In the genomic region with DNA sequence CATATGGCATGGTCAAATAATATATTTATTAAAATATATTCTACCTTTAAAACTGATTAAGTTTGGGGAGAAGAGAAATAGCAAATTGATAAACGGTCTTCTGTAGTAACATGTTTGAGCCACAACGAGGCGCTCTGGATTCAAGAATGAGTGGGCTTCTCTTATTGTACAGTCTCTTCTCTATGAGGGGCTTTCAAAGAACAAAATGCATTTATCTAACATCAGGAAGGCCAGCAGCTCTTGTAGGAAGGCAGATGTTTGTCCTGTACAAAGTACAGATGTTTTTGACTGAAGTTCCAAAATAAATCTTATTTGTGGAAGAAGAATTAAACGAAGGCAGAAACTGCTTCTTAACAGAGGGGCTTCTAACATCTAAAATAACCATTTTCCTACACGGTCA, we compare ENCODE assay signal across 8 cellular contexts.
DNase-seq lines count a peak whose midpoint lies in the region; ATAC-seq, FAIRE-seq and TF ChIP-seq lines count a peak whose summit lies in the region.

No MANE protein-coding gene starts in this region.

- no peak for ATAC-seq in HG02588 (IDR thresholded peaks at IDR 0.05; ENCODE audit: unreplicated experiment)
- ATAC-seq in HG02981 (IDR thresholded peaks at IDR 0.05; ENCODE audit: unreplicated experiment): no peak

- no peak overlapping the region for H2BK120ac ChIP-seq in H1 (replicated peaks; ENCODE audit: low read depth, low read length)

- no peak overlapping the region for H2BK20ac ChIP-seq in H1 (ENCODE audit: low read length)

- no peaks in the 10 kb centered on the region for H3K36me3 ChIP-seq in H1 (ENCODE audit: control insufficient read depth in 2 of 4, insufficient read depth in 4 of 4, low read length in 3 of 4)
- no peaks in the 10 kb centered on the region for H3K36me3 ChIP-seq in neural cell (ENCODE audit: insufficient read depth, low read length)

- TF ChIP-seq CTCF in H1 (IDR thresholded peaks at IDR 0.05; ENCODE audit: control extremely low read depth in 1 of 3, insufficient read depth in 1 of 3, low read depth in 1 of 3, low read length in 3 of 3) (peak in 2 of 3 experiments; percentile 58 to 67; a peak in 3 of 4 replicates), neural cell (IDR thresholded peaks at IDR 0.05; ENCODE audit: poor library complexity, severe bottlenecking) (peak; percentile 76)

- H3K27me3 ChIP-seq in H1 (replicated peaks in 1 of 4; ENCODE audit: control insufficient read depth in 3 of 4, extremely low read depth in 1 of 4, insufficient read depth in 3 of 4, low read length in 3 of 4) (no peaks in the 10 kb centered on the region), neural cell (ENCODE audit: insufficient read depth, low read depth, low read length) (no peaks in the 10 kb centered on the region)

- H4K20me1 ChIP-seq in H1 (replicated peaks in 1 of 2; ENCODE audit: control insufficient read depth in 1 of 2, insufficient read depth in 2 of 2, low read length in 2 of 2) (no peaks in the 10 kb centered on the region), neural cell (ENCODE audit: insufficient read depth) (no peaks in the 10 kb centered on the region)

- H2BK12ac ChIP-seq in H1 (ENCODE audit: low read depth, low read length): no peak overlapping the region

- H3K56ac ChIP-seq in H1 (replicated peaks; ENCODE audit: insufficient read length, low read depth, low read length): no peak overlapping the region

- H3K9ac ChIP-seq in H1 (replicated peaks in 1 of 4; ENCODE audit: extremely low read depth in 1 of 4, low read depth in 3 of 4, low read length in 3 of 4): peak overlapping the region in 1 of 4 experiments; percentile 34; a peak in 1 of 7 replicates
- no peak overlapping the region for H3K9ac ChIP-seq in neural cell (ENCODE audit: low read length)

- 35% methylated on average over 5 of the region's 5 CpGs; no CpG with 5 or more reads in 1 of the 2 experiments for WGBS in H1 (ENCODE audit: extremely low coverage in 1 of 2, insufficient coverage in 1 of 2, insufficient read length in 1 of 2, insufficient replicate concordance in 2 of 2, low coverage in 1 of 2, low lambda C conversion rate in 2 of 2, missing lambda C conversion rate in 1 of 2), 2 experiments

- CTCF ChIA-PET in H1 (lab: Charles Lee; ENCODE audit: partially characterized antibody): interaction anchor here (0.6 to 6.7 kb wide), 27 partner anchors 9 to 1218 kb away, joined by 3 to 51 read pairs (median 4); partner anchors contain the start of gene PDGFRA

- H2AFZ ChIP-seq in H1 (ENCODE audit: low read length): no peak overlapping the region
- no peak overlapping the region for H2AFZ ChIP-seq in neural cell (ENCODE audit: low read depth, low read length)

- no peak overlapping the region for H4K91ac ChIP-seq in H1 (replicated peaks; ENCODE audit: insufficient read length, low read length)

- TF ChIP-seq RAD21 in H1 (IDR thresholded peaks at IDR 0.05 in 1 of 2, conservative IDR thresholded peaks at IDR 0.05 in 1 of 2; ENCODE audit: low read depth in 2 of 2, low read length in 2 of 2): peak; percentile 93 to 96
- peak; percentile 87 for TF ChIP-seq RAD21 in neural cell (conservative IDR thresholded peaks at IDR 0.05)

- H3K14ac ChIP-seq in H1 (ENCODE audit: insufficient read length): no peak overlapping the region

- no peak overlapping the region for H3K23ac ChIP-seq in H1 (ENCODE audit: insufficient read length)

- no peaks in the 10 kb centered on the region for H3K79me2 ChIP-seq in H1 (ENCODE audit: control insufficient read depth in 1 of 2, insufficient read depth in 2 of 2, low read length in 2 of 2)
- no peaks in the 10 kb centered on the region for H3K79me2 ChIP-seq in neural cell (replicated peaks; ENCODE audit: insufficient read depth, low read length)

- H3K4me3 ChIP-seq in H1 (ENCODE audit: extremely low read depth in 1 of 4, insufficient read depth in 2 of 4, low read depth in 3 of 4, low read length in 4 of 4) (no peak overlapping the region), neural cell (ENCODE audit: low read length) (no peak overlapping the region)

- H2BK5ac ChIP-seq in H1 (ENCODE audit: low read depth, low read length): no peak overlapping the region

- no peaks in the 10 kb centered on the region for H3K23me2 ChIP-seq in H1 (ENCODE audit: low read depth, low read length)

- no peaks in the 10 kb centered on the region for H3K9me2 ChIP-seq in neural cell (ENCODE audit: insufficient read depth, low read length)

- H3K4ac ChIP-seq in H1 (replicated peaks; ENCODE audit: insufficient read length, low read depth, low read length): no peak overlapping the region

- H3K4me1 ChIP-seq in H1 (replicated peaks in 1 of 4; ENCODE audit: control insufficient read depth in 3 of 4, insufficient read depth in 4 of 4, low read length in 3 of 4): no peaks in the 10 kb centered on the region; a peak in 1 of 7 replicates

- no peak for FAIRE-seq in H1 (lab: Jason Lieb, UNC)

- POLR2A ChIA-PET in H1 (lab: Charles Lee; ENCODE audit: partially characterized antibody): interaction anchor here (0.6 kb wide), 1 partner anchor 9 kb away, joined by 3 read pairs; no protein-coding TSS in a partner anchor

- no peak overlapping the region for H4K8ac ChIP-seq in H1 (ENCODE audit: extremely low read depth, insufficient read depth, low read length)

- H4K5ac ChIP-seq in H1 (ENCODE audit: insufficient read length, low read depth, low read length): no peak overlapping the region

- no peaks in the 10 kb centered on the region for H3K79me1 ChIP-seq in H1 (ENCODE audit: low read depth, low read length)

- TF ChIP-seq EP300 in H1 (IDR thresholded peaks at IDR 0.05; ENCODE audit: borderline replicate concordance in 1 of 2, low read depth in 2 of 2, low read length in 2 of 2) (no peak), neural cell (conservative IDR thresholded peaks at IDR 0.05; ENCODE audit: poor library complexity, severe bottlenecking) (no peak)

- H3K27ac ChIP-seq in H1 (ENCODE audit: low read depth, low read length): no peak overlapping the region
- no peak overlapping the region for H3K27ac ChIP-seq in neural cell (ENCODE audit: low read length)

- no peak overlapping the region for H3K18ac ChIP-seq in H1 (ENCODE audit: extremely low read depth, low read length)

- no peak overlapping the region for H2AK5ac ChIP-seq in H1 (ENCODE audit: low read depth, low read length)

- no peaks in the 10 kb centered on the region for H3F3A ChIP-seq in neural cell (ENCODE audit: insufficient read depth, low read length, poor library complexity, severe bottlenecking)

- DNase-seq in stimulated activated CD4-positive, alpha-beta T cell treated with anti-CD3 and anti-CD28 coated beads, Interleukin-4, amount 100 ng/mL, for 1 hour: peak; percentile 4
- DNase-seq in stimulated activated CD4-positive, alpha-beta T cell treated with anti-CD3 and anti-CD28 coated beads, Interleukin-1b, Interleukin-23, amount 100 ng/mL, for 48 hours: no peak
- peak; percentile 63 for DNase-seq in NCI-H82 (lab: John Stamatoyannopoulos, UW)
- DNase-seq in H1 (ENCODE audit: low read depth in 1 of 2, low spot score in 2 of 2): peak in 1 of 2 experiments; percentile 3
- DNase-seq in HK-2 (ENCODE audit: unreplicated experiment): no peak

- TF ChIP-seq POLR2A in H1 (IDR thresholded peaks at IDR 0.05; ENCODE audit: control extremely low read depth in 1 of 2, low read depth in 2 of 2, low read length in 2 of 2): no peak

- no peak overlapping the region for H2BK15ac ChIP-seq in H1 (ENCODE audit: low read length)

- H3K4me2 ChIP-seq in H1 (ENCODE audit: insufficient read depth in 1 of 2, low read depth in 2 of 2, low read length in 2 of 2) (no peak overlapping the region), neural cell (ENCODE audit: low read length) (no peak overlapping the region)

- no peaks in the 10 kb centered on the region for H3K9me3 ChIP-seq in H1 (ENCODE audit: insufficient read depth in 2 of 2, low read depth in 1 of 2, low read length in 1 of 2)
- no peaks in the 10 kb centered on the region for H3K9me3 ChIP-seq in neural cell (ENCODE audit: low read length)

TF ChIP-seq in H1, 55 proteins besides CTCF, POLR2A, EP300 and RAD21 (continues in another document):
- TF ChIP-seq GTF2F1 (IDR thresholded peaks at IDR 0.05; ENCODE audit: borderline replicate concordance, low read depth, low read length) (no peak), HDAC6 (IDR thresholded peaks at IDR 0.05; ENCODE audit: low read depth, low read length) (no peak), RNF2 (IDR thresholded peaks at IDR 0.05; ENCODE audit: borderline replicate concordance, low read depth, low read length, missing control alignments, poor library complexity, severe bottlenecking) (no peak), CREB1 (IDR thresholded peaks at IDR 0.05) (no peak), SIN3A (conservative IDR thresholded peaks at IDR 0.05 in 1 of 2, IDR thresholded peaks at IDR 0.05 in 1 of 2; ENCODE audit: low read depth in 1 of 2, low read length in 2 of 2) (no peak), EGR1 (IDR thresholded peaks at IDR 0.05; ENCODE audit: borderline replicate concordance, low read depth, low read length) (no peak), TCF12 (IDR thresholded peaks at IDR 0.05; ENCODE audit: low read depth, low read length) (no peak)
- TF ChIP-seq, protein P1, sequence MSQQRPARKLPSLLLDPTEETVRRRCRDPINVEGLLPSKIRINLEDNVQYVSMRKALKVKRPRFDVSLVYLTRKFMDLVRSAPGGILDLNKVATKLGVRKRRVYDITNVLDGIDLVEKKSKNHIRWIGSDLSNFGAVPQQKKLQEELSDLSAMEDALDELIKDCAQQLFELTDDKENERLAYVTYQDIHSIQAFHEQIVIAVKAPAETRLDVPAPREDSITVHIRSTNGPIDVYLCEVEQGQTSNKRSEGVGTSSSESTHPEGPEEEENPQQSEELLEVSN (IDR thresholded peaks at IDR 0.05): no peak

TF ChIP-seq in neural cell, 6 proteins besides CTCF, POLR2A, EP300 and RAD21 (continues in another document):
- no peak for TF ChIP-seq MXI1 (conservative IDR thresholded peaks at IDR 0.05; ENCODE audit: poor library complexity, severe bottlenecking)

Comparison
In these comparisons a context has a peak if more than half of its experiments do, and no peak if none do; other contexts are left out.
1. DNase-seq: peak in stimulated activated CD4-positive, alpha-beta T cell treated with anti-CD3 and anti-CD28 coated beads, Interleukin-4, amount 100 ng/mL, for 1 hour (single experiment) and NCI-H82 (single experiment); none in stimulated activated CD4-positive, alpha-beta T cell treated with anti-CD3 and anti-CD28 coated beads, Interleukin-1b, Interleukin-23, amount 100 ng/mL, for 48 hours (single experiment) and HK-2 (single experiment).